Comparison of ENCODE assay signal across 20 cellular contexts in genomic region chr17:2202996-2203575, GRCh38.
DNase-seq lines count a peak whose midpoint lies in the region; ATAC-seq and TF ChIP-seq lines count a peak whose summit lies in the region.
"Had no signal": no experiment of that assay in that cellular context is flagged by ENCODE, and none has a peak within 500 bp of the region (broad histone marks: within the 10 kb centered on the region; RNA-seq: fewer than 3 reads in every experiment).

No MANE protein-coding gene starts in this region.

- H3K4me2 ChIP-seq in DND-41 (ENCODE audit: insufficient read depth, low read length), result no peak overlapping the region

- peaks cover 40% of the 10 kb centered on the region for H3K4me1 Mint-ChIP-seq in activated naive CD8-positive, alpha-beta T cell treated with anti-CD3 and anti-CD28 coated beads, Interleukin-2, amount 10 ng/mL, durations not matched to agents 7 days and 5 days
- peaks cover under 1% of the 10 kb centered on the region; the same call in 1 of the 2 replicates for H3K4me1 Mint-ChIP-seq in WTC11
- H3K4me1 Mint-ChIP-seq: activated B cell treated with CpG ODN at 0.5 μM for 24 hours had no signal

- H3K27me3 ChIP-seq in DND-41 (ENCODE audit: insufficient read depth, low read length, poor library complexity), result no peaks in the 10 kb centered on the region
- H3K27me3 ChIP-seq in breast epithelium, result no peaks in the 10 kb centered on the region
- H3K27me3 ChIP-seq: colonic mucosa, SJSA1 had no signal

- peak; percentile 55 for DNase-seq in Ammon's horn (ENCODE audit: low spot score)
- DNase-seq in DND-41, result no peak
- no peak for DNase-seq in activated naive CD8-positive, alpha-beta T cell treated with anti-CD3 and anti-CD28 coated beads, Interleukin-2, amount 10 ng/mL, durations not matched to agents 7 days and 5 days
- DNase-seq in medulla oblongata (ENCODE audit: extremely low spot score), result peak; percentile 39
- DNase-seq in NCI-H510A treated with DMSO at 0.1 percent for 48 hours (lab: John Stamatoyannopoulos, UW), result no peak
- DNase-seq in breast epithelium (ENCODE audit: low spot score in 2 of 2), result no peak
- DNase-seq in WTC11 (ENCODE audit: low spot score), result no peak
- DNase-seq: activated B cell treated with CpG ODN at 0.5 μM for 24 hours; colonic mucosa; naive thymus-derived CD8-positive, alpha-beta T cell; NCI-H146; NCI-H2171 treated with DMSO at 0.1 percent for 48 hours; NCI-H82; PC-3; posterior cingulate gyrus; small intestine; stimulated activated CD4-positive, alpha-beta T cell treated with anti-CD3 and anti-CD28 coated beads, Interleukin-4, amount 100 ng/mL, for 1 hour had no signal

- H3K36me3 ChIP-seq in DND-41 (ENCODE audit: insufficient read depth, low read length), result peaks cover 17% of the 10 kb centered on the region
- H3K36me3 ChIP-seq in breast epithelium, result no peaks in the 10 kb centered on the region
- H3K36me3 ChIP-seq: colonic mucosa had no signal

- H3K9me3 ChIP-seq in DND-41 (ENCODE audit: insufficient read depth, low read length, severe bottlenecking) (no peaks in the 10 kb centered on the region), breast epithelium (no peaks in the 10 kb centered on the region)
- H3K9me3 ChIP-seq: colonic mucosa, SJSA1 had no signal

- peaks cover 16% of the 10 kb centered on the region for H3K4me1 ChIP-seq in DND-41 (ENCODE audit: insufficient read depth, low read length)
- H3K4me1 ChIP-seq in breast epithelium, result no peaks in the 10 kb centered on the region
- H3K4me1 ChIP-seq: colonic mucosa had no signal

- peak; percentile 33; the same call in 2 of the 3 replicates for ATAC-seq in DND-41 (ENCODE audit: insufficient read depth, low read depth)
- ATAC-seq in activated naive CD8-positive, alpha-beta T cell treated with anti-CD3 and anti-CD28 coated beads, Interleukin-2, amount 10 ng/mL, durations not matched to agents 7 days and 5 days (ENCODE audit: low read depth), result peak; percentile 54
- no peak for ATAC-seq in WTC11
- ATAC-seq: naive thymus-derived CD8-positive, alpha-beta T cell; PC-3 had no signal

- H3K4me3 ChIP-seq in DND-41 (ENCODE audit: low read depth in 1 of 2, low read length in 2 of 2), result no peak overlapping the region
- H3K4me3 ChIP-seq in breast epithelium, result no peak overlapping the region
- H3K4me3 ChIP-seq: colonic mucosa, SJSA1 had no signal

- no peaks in the 10 kb centered on the region; the same call in 1 of the 2 replicates for H4K20me1 ChIP-seq in DND-41 (ENCODE audit: insufficient read depth, low read length)

- peaks cover 23% of the 10 kb centered on the region for H3K36me3 Mint-ChIP-seq in activated naive CD8-positive, alpha-beta T cell treated with anti-CD3 and anti-CD28 coated beads, Interleukin-2, amount 10 ng/mL, durations not matched to agents 7 days and 5 days
- no peaks in the 10 kb centered on the region for H3K36me3 Mint-ChIP-seq in WTC11

- H3K27me3 Mint-ChIP-seq in activated naive CD8-positive, alpha-beta T cell treated with anti-CD3 and anti-CD28 coated beads, Interleukin-2, amount 10 ng/mL, durations not matched to agents 7 days and 5 days, result no peaks in the 10 kb centered on the region
- H3K27me3 Mint-ChIP-seq in WTC11 (ENCODE audit: low read depth), result no peaks in the 10 kb centered on the region
- H3K27me3 Mint-ChIP-seq: activated B cell treated with CpG ODN at 0.5 μM for 24 hours; memory B cell; naive thymus-derived CD8-positive, alpha-beta T cell had no signal

- H2AFZ ChIP-seq in DND-41 (ENCODE audit: low read depth, low read length), result no peak overlapping the region

- CTCF ChIA-PET in WTC11 (lab: Charles Lee), result no interaction called here

- TF ChIP-seq POLR2A in breast epithelium (IDR thresholded peaks at IDR 0.05), result no peak

- no peaks in the 10 kb centered on the region for H3K9me3 Mint-ChIP-seq in activated naive CD8-positive, alpha-beta T cell treated with anti-CD3 and anti-CD28 coated beads, Interleukin-2, amount 10 ng/mL, durations not matched to agents 7 days and 5 days
- no peaks in the 10 kb centered on the region for H3K9me3 Mint-ChIP-seq in WTC11
- H3K9me3 Mint-ChIP-seq: activated B cell treated with CpG ODN at 0.5 μM for 24 hours; memory B cell; naive thymus-derived CD8-positive, alpha-beta T cell had no signal

- H3K9ac ChIP-seq in DND-41 (ENCODE audit: low read depth, low read length), result no peak overlapping the region

- intact Hi-C loops in breast epithelium (cut with DNase I; ENCODE audit: low total_unique reads), result no loop called here

- TF ChIP-seq CTCF in DND-41 (IDR thresholded peaks at IDR 0.05; ENCODE audit: borderline replicate concordance, extremely low read depth, low read length, poor library complexity, severe bottlenecking), result no peak
- no peak for TF ChIP-seq CTCF in breast epithelium (IDR thresholded peaks at IDR 0.05)
- no peak for TF ChIP-seq CTCF in WTC11 (IDR thresholded peaks at IDR 0.05)

- peak overlapping the region; percentile 76 for H3K4me3 Mint-ChIP-seq in activated naive CD8-positive, alpha-beta T cell treated with anti-CD3 and anti-CD28 coated beads, Interleukin-2, amount 10 ng/mL, durations not matched to agents 7 days and 5 days
- H3K4me3 Mint-ChIP-seq in WTC11, result no peak overlapping the region
- H3K4me3 Mint-ChIP-seq: activated B cell treated with CpG ODN at 0.5 μM for 24 hours; memory B cell; naive thymus-derived CD8-positive, alpha-beta T cell had no signal

- H3K27ac ChIP-seq in DND-41 (ENCODE audit: low read length) (peak overlapping the region; percentile 39; the same call in 1 of the 2 replicates), breast epithelium (no peak overlapping the region)
- H3K27ac ChIP-seq: colonic mucosa, HL-60, SJSA1 had no signal

- H3K27ac Mint-ChIP-seq in activated naive CD8-positive, alpha-beta T cell treated with anti-CD3 and anti-CD28 coated beads, Interleukin-2, amount 10 ng/mL, durations not matched to agents 7 days and 5 days, result peak overlapping the region; percentile 88
- no peak overlapping the region for H3K27ac Mint-ChIP-seq in WTC11
- H3K27ac Mint-ChIP-seq: activated B cell treated with CpG ODN at 0.5 μM for 24 hours, memory B cell had no signal

- peaks cover 3% of the 10 kb centered on the region; the same call in 1 of the 2 replicates for H3K79me2 ChIP-seq in DND-41 (ENCODE audit: insufficient read depth, low read length)

- POLR2A ChIA-PET in activated naive CD8-positive, alpha-beta T cell treated with anti-CD3 and anti-CD28 coated beads, Interleukin-2, amount 10 ng/mL, durations not matched to agents 7 days and 5 days (lab: Charles Lee), result interaction anchor here (2.6 kb wide), 1 partner anchor 11 kb away, joined by 12 read pairs; no protein-coding TSS in a partner anchor
- POLR2A ChIA-PET in WTC11 (lab: Charles Lee), result no interaction called here

TF ChIP-seq in WTC11, 78 proteins besides CTCF, POLR2A, EP300 and RAD21:
- no peak for TF ChIP-seq FOXP1 (CRISPR knock-in tag; IDR thresholded peaks at IDR 0.05; ENCODE audit: borderline replicate concordance)
- no peak for TF ChIP-seq ZMAT4 (CRISPR knock-in tag; IDR thresholded peaks at IDR 0.05)
- no peak for TF ChIP-seq ATF3 (CRISPR knock-in tag; conservative IDR thresholded peaks at IDR 0.05)
- no peak for TF ChIP-seq OVOL2 (CRISPR knock-in tag; IDR thresholded peaks at IDR 0.05; ENCODE audit: borderline replicate concordance)
- TF ChIP-seq ZNF138 (CRISPR knock-in tag; conservative IDR thresholded peaks at IDR 0.05), result no peak
- no peak for TF ChIP-seq NR2C2 (CRISPR knock-in tag; IDR thresholded peaks at IDR 0.05)
- TF ChIP-seq JAZF1 (CRISPR knock-in tag; IDR thresholded peaks at IDR 0.05), result no peak
- TF ChIP-seq GABPB1 (CRISPR knock-in tag; IDR thresholded peaks at IDR 0.05), result no peak

Comparison
In these comparisons a context has a peak if more than half of its experiments do, and no peak if none do; other contexts are left out.
1. DNase-seq: peak in Ammon's horn (single experiment) and medulla oblongata (single experiment); none in DND-41 (single experiment), activated naive CD8-positive, alpha-beta T cell treated with anti-CD3 and anti-CD28 coated beads, Interleukin-2, amount 10 ng/mL, durations not matched to agents 7 days and 5 days (single experiment), NCI-H510A treated with DMSO at 0.1 percent for 48 hours (single experiment), breast epithelium (0 of 2) and WTC11 (single experiment).